In genomic region chr17:47806913-47807255, GRCh38 we compare ENCODE assay signal across 16 cellular contexts. TPM values are rescaled to one million over a fixed set of nuclear protein-coding genes. Genes with fewer than 3 reads are reported as not detected.
"Had no signal": no experiment of that assay in that cellular context is flagged by ENCODE, and none has a peak within 500 bp of the region (broad histone marks: within the 10 kb centered on the region; RNA-seq: fewer than 3 reads in every experiment).

No MANE protein-coding gene starts in this region.

- H3K9me3 Mint-ChIP-seq: activated naive CD4-positive, alpha-beta T cell treated with anti-CD3 and anti-CD28 coated beads, Interleukin-2, amount 50 U/mL, for 24 hours; activated T-cell treated with anti-CD3 and anti-CD28 coated beads, Interleukin-2, amount 50 U/mL, for 72 hours; naive thymus-derived CD4-positive, alpha-beta T cell; stimulated activated naive B cell treated with anti-CD40 and anti-IgM and Interleukin-4, amounts not matched to agents 10 μg/mL and 1 μg/mL and 100 μg/mL, for 72 hours had no signal

- H3K27me3 Mint-ChIP-seq: activated naive CD4-positive, alpha-beta T cell treated with anti-CD3 and anti-CD28 coated beads, Interleukin-2, amount 50 U/mL, for 24 hours; stimulated activated naive B cell treated with anti-CD40 and anti-IgM and Interleukin-4, amounts not matched to agents 10 μg/mL and 1 μg/mL and 100 μg/mL, for 72 hours had no signal

- H3K4me3 Mint-ChIP-seq: activated naive CD4-positive, alpha-beta T cell treated with anti-CD3 and anti-CD28 coated beads, Interleukin-2, amount 50 U/mL, for 24 hours; activated T-cell treated with anti-CD3 and anti-CD28 coated beads, Interleukin-2, amount 50 U/mL, for 72 hours; naive thymus-derived CD4-positive, alpha-beta T cell; stimulated activated naive B cell treated with anti-CD40 and anti-IgM and Interleukin-4, amounts not matched to agents 10 μg/mL and 1 μg/mL and 100 μg/mL, for 72 hours had no signal

- H3K36me3 Mint-ChIP-seq: activated naive CD4-positive, alpha-beta T cell treated with anti-CD3 and anti-CD28 coated beads, Interleukin-2, amount 50 U/mL, for 24 hours had no signal

- ATAC-seq: activated T-cell treated with anti-CD3 and anti-CD28 coated beads, Interleukin-2, amount 50 U/mL, for 72 hours; foreskin keratinocyte; mucosa of descending colon; naive thymus-derived CD4-positive, alpha-beta T cell; pancreas; SK-N-SH treated with all-trans-retinoic acid at 6 μM for 48 hours; stimulated activated naive B cell treated with anti-CD40 and anti-IgM and Interleukin-4, amounts not matched to agents 10 μg/mL and 1 μg/mL and 100 μg/mL, for 72 hours had no signal

- H3K4me3 ChIP-seq: cardiac muscle cell, mucosa of descending colon, pancreas, tibial artery had no signal

- H3K27ac ChIP-seq: cardiac muscle cell, foreskin keratinocyte, pancreas, tibial artery had no signal

- H3K36me3 ChIP-seq: cardiac muscle cell had no signal

- DNase-seq: activated CD4-positive, alpha-beta T cell treated with anti-CD3 and anti-CD28 coated beads, Interleukin-2, amount 50 U/mL, for 1 hour; activated CD4-positive, CD25-positive, alpha-beta regulatory T cell treated with anti-CD3 and anti-CD28 coated beads, Interleukin-2, amount 50 U/mL, for 72 hours; activated T-cell treated with anti-CD3 and anti-CD28 coated beads, Interleukin-2, amount 50 U/mL, for 72 hours; foreskin keratinocyte; kidney glomerular epithelial cell; left ventricle myocardium superior; mucosa of descending colon; naive thymus-derived CD4-positive, alpha-beta T cell; stimulated activated naive B cell treated with anti-CD40 and anti-IgM and Interleukin-4, amounts not matched to agents 10 μg/mL and 1 μg/mL and 100 μg/mL, for 72 hours; tibial artery had no signal

- H3K9me3 ChIP-seq: mucosa of descending colon, pancreas, tibial artery had no signal

- H3K27me3 ChIP-seq: cardiac muscle cell, pancreas had no signal

- H3K27ac Mint-ChIP-seq: activated naive CD4-positive, alpha-beta T cell treated with anti-CD3 and anti-CD28 coated beads, Interleukin-2, amount 50 U/mL, for 24 hours; activated T-cell treated with anti-CD3 and anti-CD28 coated beads, Interleukin-2, amount 50 U/mL, for 72 hours; naive thymus-derived CD4-positive, alpha-beta T cell had no signal

RNA-seq across cellular contexts. Expression of gene LRRC46, which starts 24.6 kb away (rescaled TPM):
- total RNA-seq: cardiac muscle cell, epithelial cell of proximal tubule, left ventricle myocardium superior, urinary bladder had no signal
